25 cellular contexts compared by ENCODE assay signal in the genomic region with DNA sequence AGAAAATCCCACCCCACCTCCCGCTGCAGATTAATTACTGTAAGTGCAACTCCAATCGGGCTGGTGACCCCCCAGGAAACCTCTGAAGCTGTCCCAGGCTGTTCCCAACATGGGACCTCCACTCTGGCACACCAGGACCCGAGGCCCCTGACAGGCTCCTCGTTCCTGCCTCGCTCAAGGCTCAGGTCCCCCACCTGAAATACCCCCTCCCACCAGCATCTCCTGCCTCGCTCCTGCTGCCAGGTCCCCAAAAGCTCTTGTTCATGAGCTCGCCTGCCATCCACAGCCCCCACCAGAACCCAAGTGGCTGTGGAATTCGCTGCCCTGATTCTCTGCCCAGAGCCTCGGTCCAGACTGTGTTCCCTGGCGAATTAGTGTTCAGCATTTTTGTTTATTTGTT. TPM values are rescaled to one million over a fixed set of nuclear protein-coding genes. Genes with fewer than 3 reads are reported as not detected.
DNase-seq lines count a peak whose midpoint lies in the region; ATAC-seq, FAIRE-seq and TF ChIP-seq lines count a peak whose summit lies in the region.
"Had no signal": no experiment of that assay in that cellular context is flagged by ENCODE, and none has a peak within 500 bp of the region (broad histone marks: within the 10 kb centered on the region; RNA-seq: fewer than 3 reads in every experiment).

No MANE protein-coding gene starts in this region.

- no peak overlapping the region for H3K9ac ChIP-seq in kidney (ENCODE audit: low read length in 2 of 2)

- H3K36me3 ChIP-seq in right atrium auricular region (peaks cover 6% of the 10 kb centered on the region), RWPE2 (ENCODE audit: low read depth) (no peaks in the 10 kb centered on the region), kidney (ENCODE audit: control insufficient read depth in 1 of 2, insufficient read depth in 2 of 2, low read length in 2 of 2) (no peaks in the 10 kb centered on the region), transverse colon (no peaks in the 10 kb centered on the region)

- in situ Hi-C loops in transverse colon (cut with MboI; ENCODE audit: low pct_ligation_motif_present in 1 of 4, low pct_unique_long_range_greater_than_20kb in 1 of 4, low sequenced_read_pairs in 3 of 4) = no loop called here

- DNase-seq in right atrium auricular region (ENCODE audit: low spot score) (peak; percentile 48), left ventricle myocardium superior (no peak), RWPE2 (ENCODE audit: low spot score) (peak; percentile 74), kidney (peak; percentile 56), transverse colon (peak; percentile 3), NCI-H526 (lab: John Stamatoyannopoulos, UW) (no peak), NCI-H2081 treated with DMSO at 0.1 percent for 48 hours (lab: John Stamatoyannopoulos, UW) (no peak)
- DNase-seq: foreskin fibroblast; kidney glomerular epithelial cell; mesendoderm; NCI-H187; NCI-H2227 treated with DMSO at 0.1 percent for 48 hours; stimulated activated naive CD4-positive, alpha-beta T cell treated with Interleukin-2 at 50 U/mL for 16 hours; trophoblast cell had no signal

- no peak for TF ChIP-seq POLR2A in transverse colon (IDR thresholded peaks at IDR 0.05)

- H3K27me3 ChIP-seq in right atrium auricular region (no peaks in the 10 kb centered on the region), RWPE2 (ENCODE audit: insufficient read depth, poor library complexity, severe bottlenecking) (peaks cover 40% of the 10 kb centered on the region), transverse colon (peaks cover 24% of the 10 kb centered on the region)
- H3K27me3 ChIP-seq: pancreas had no signal

- TF ChIP-seq CTCF in right atrium auricular region (IDR thresholded peaks at IDR 0.05) (no peak), RWPE2 (IDR thresholded peaks at IDR 0.05; ENCODE audit: poor library complexity, severe bottlenecking) (no peak), kidney (IDR thresholded peaks at IDR 0.05; ENCODE audit: borderline replicate concordance, extremely low read depth, insufficient read depth) (no peak), transverse colon (IDR thresholded peaks at IDR 0.05) (no peak)

- no peak for TF ChIP-seq EP300 in transverse colon (IDR thresholded peaks at IDR 0.05; ENCODE audit: low read depth)

- 80 to 92% methylated on average over 4 to 10 of the region's 10 CpGs for WGBS in transverse colon (ENCODE audit: low coverage in 1 of 2), 2 donors

- ATAC-seq in left ventricle myocardium superior (no peak), RWPE2 (ENCODE audit: low read depth) (no peak), GM18870 (IDR thresholded peaks at IDR 0.05; ENCODE audit: unreplicated experiment) (no peak)
- ATAC-seq: CD8-positive, alpha-beta T cell; GM12878; GM23338; K562; naive thymus-derived CD8-positive, alpha-beta T cell; Panc1; pancreas; SK-N-SH treated with all-trans-retinoic acid at 6 μM for 48 hours had no signal

- no peak overlapping the region for H3K4me3 ChIP-seq in right atrium auricular region
- H3K4me3 ChIP-seq in RWPE2 (ENCODE audit: severe bottlenecking) = no peak overlapping the region
- no peak overlapping the region for H3K4me3 ChIP-seq in kidney (ENCODE audit: low read length in 2 of 2)
- H3K4me3 ChIP-seq in transverse colon = no peak overlapping the region
- H3K4me3 ChIP-seq: GM12878, GM23338, K562, pancreas, skin epidermis had no signal

- no peaks in the 10 kb centered on the region for H3K4me1 ChIP-seq in right atrium auricular region
- H3K4me1 ChIP-seq in RWPE2 (ENCODE audit: insufficient read depth, poor library complexity, severe bottlenecking) = no peaks in the 10 kb centered on the region
- H3K4me1 ChIP-seq in kidney (ENCODE audit: control insufficient read depth in 1 of 2, insufficient read depth in 1 of 2, low read depth in 1 of 2, low read length in 2 of 2) = peaks cover 0 to 2% of the 10 kb centered on the region in 2 donors
- no peaks in the 10 kb centered on the region for H3K4me1 ChIP-seq in transverse colon
- H3K4me1 ChIP-seq: pancreas had no signal

- H3K27ac ChIP-seq in right atrium auricular region (no peak overlapping the region), RWPE2 (ENCODE audit: poor library complexity, severe bottlenecking) (no peak overlapping the region), kidney (ENCODE audit: low read depth in 2 of 2, low read length in 2 of 2) (no peak overlapping the region), transverse colon (no peak overlapping the region)
- H3K27ac ChIP-seq: epithelial cell of prostate, pancreas, skin epidermis had no signal

- H3K9me3 ChIP-seq in right atrium auricular region (no peaks in the 10 kb centered on the region), RWPE2 (ENCODE audit: severe bottlenecking) (no peaks in the 10 kb centered on the region), kidney (ENCODE audit: control insufficient read depth in 1 of 2, low read length in 2 of 2) (no peaks in the 10 kb centered on the region), transverse colon (no peaks in the 10 kb centered on the region)
- H3K9me3 ChIP-seq: pancreas had no signal

- intact Hi-C loops in left ventricle myocardium superior (cut with micrococcal nuclease) (no loop called here), kidney (cut with DNase I) (no loop called here), transverse colon (cut with DNase I; ENCODE audit: low total_unique reads) (no loop called here)

- no peak for FAIRE-seq in kidney (lab: Jason Lieb, UNC)
- FAIRE-seq: GM12878, K562, pancreas had no signal

RNA-seq across cellular contexts. Expression of a gene that starts 26.1 kb away (rescaled TPM):
- total RNA-seq in right atrium auricular region (10 to 100 TPM; 12.2 to 14.1 TPM), left ventricle myocardium superior (26.4 TPM), kidney (60.2 TPM), transverse colon (100 to 1,000 TPM in 1 of 4 donors, 10 to 100 TPM in 3; 33.3 to 109 (median 66.9) TPM)
- 39.7 TPM for polyA plus RNA-seq in kidney (ENCODE audit: insufficient read depth, low read depth, low replicate concordance)

Comparison
In these comparisons a context has a peak if more than half of its experiments do, and no peak if none do; other contexts are left out.
1. DNase-seq: peak in right atrium auricular region (single experiment), RWPE2 (single experiment), kidney (single experiment) and transverse colon (single experiment); none in left ventricle myocardium superior (single experiment), NCI-H526 (0 of 2) and NCI-H2081 treated with DMSO at 0.1 percent for 48 hours (single experiment).